In genomic region chr3:139689122-139689521, GRCh38 we compare ENCODE assay signal across 20 cellular contexts. TPM values are rescaled to one million over a fixed set of nuclear protein-coding genes. Genes with fewer than 3 reads are reported as not detected.
DNase-seq lines count a peak whose midpoint lies in the region; ATAC-seq, FAIRE-seq and TF ChIP-seq lines count a peak whose summit lies in the region.
"Had no signal": no experiment of that assay in that cellular context is flagged by ENCODE, and none has a peak within 500 bp of the region (broad histone marks: within the 10 kb centered on the region; RNA-seq: fewer than 3 reads in every experiment).

No MANE protein-coding gene starts in this region.

- H3K4me3 ChIP-seq in left lung (no peak overlapping the region), MG63 (no peak overlapping the region), small intestine (ENCODE audit: low read depth in 1 of 2, low read length in 2 of 2) (no peak overlapping the region)
- H3K4me3 ChIP-seq: transverse colon had no signal

- H3K27ac ChIP-seq in left lung (no peak overlapping the region), small intestine (ENCODE audit: low read depth in 1 of 2, low read length in 1 of 2) (no peak overlapping the region)
- H3K27ac ChIP-seq: foreskin keratinocyte, transverse colon had no signal

- FAIRE-seq in small intestine (lab: Jason Lieb, UNC) = no peak
- FAIRE-seq: keratinocyte had no signal

- 59 to 73% (median 70%) methylated on average over 4 of the region's 4 CpGs for WGBS in small intestine, 3 donors

- H3K9me3 ChIP-seq in left lung (no peaks in the 10 kb centered on the region), MG63 (no peaks in the 10 kb centered on the region), small intestine (ENCODE audit: control insufficient read depth, low read depth) (no peaks in the 10 kb centered on the region)
- H3K9me3 ChIP-seq: transverse colon had no signal

- H3K4me1 ChIP-seq in left lung (no peaks in the 10 kb centered on the region), small intestine (ENCODE audit: control insufficient read depth in 2 of 2, insufficient read depth in 1 of 2, low read depth in 1 of 2, low read length in 1 of 2) (no peaks in the 10 kb centered on the region)
- H3K4me1 ChIP-seq: foreskin keratinocyte, transverse colon had no signal

- DNase-seq in DMS79 treated with DMSO at 0.1 percent for 48 hours (lab: John Stamatoyannopoulos, UW) (peak; percentile 92), NCI-H1105 treated with DMSO at 0.1 percent for 48 hours (lab: John Stamatoyannopoulos, UW) (peak; percentile 87), NCI-H69 (lab: John Stamatoyannopoulos, UW) (peak; percentile 75), left kidney (ENCODE audit: low read depth, low spot score) (peak; percentile 40), left lung (no peak), T-helper 2 cell (no peak), MG63 (no peak), small intestine (no peak)
- DNase-seq: activated CD4-positive, alpha-beta T cell treated with anti-CD3 and anti-CD28 coated beads for 48 hours; CD4-positive, alpha-beta T cell; cortex of kidney; EL; foreskin keratinocyte; natural killer cell; posterior cingulate gyrus; RPMI8226; stimulated activated CD4-positive, alpha-beta T cell treated with anti-CD3 and anti-CD28 coated beads, Interleukin-2, amount 100 ng/mL, for 48 hours; stimulated activated naive CD8-positive, alpha-beta T cell treated with anti-CD3 and anti-CD28 coated beads, Interleukin-15, amount 100 ng/mL, for 72 hours; transverse colon had no signal

- intact Hi-C loops in left lung (cut with DNase I) = no loop called here

- no peaks in the 10 kb centered on the region for H3K36me3 ChIP-seq in left lung
- H3K36me3 ChIP-seq in MG63 = no peaks in the 10 kb centered on the region
- no peaks in the 10 kb centered on the region for H3K36me3 ChIP-seq in small intestine (ENCODE audit: control insufficient read depth in 2 of 2, insufficient read depth in 2 of 2, low read length in 2 of 2)
- H3K36me3 ChIP-seq: transverse colon had no signal

- H3K27me3 ChIP-seq in left lung = no peaks in the 10 kb centered on the region
- peaks cover 6% of the 10 kb centered on the region; the same call in 1 of the 2 replicates for H3K27me3 ChIP-seq in MG63
- H3K27me3 ChIP-seq in small intestine (ENCODE audit: control insufficient read depth in 2 of 2, insufficient read depth in 2 of 2, low read length in 2 of 2) = no peaks in the 10 kb centered on the region
- H3K27me3 ChIP-seq: transverse colon had no signal

- TF ChIP-seq CTCF in left lung (IDR thresholded peaks at IDR 0.05) = no peak

- ATAC-seq in left lung = no peak
- ATAC-seq: foreskin keratinocyte; natural killer cell; stimulated activated naive CD8-positive, alpha-beta T cell treated with anti-CD3 and anti-CD28 coated beads, Interleukin-15, amount 100 ng/mL, for 72 hours had no signal

RNA-seq across cellular contexts. Expression of gene NMNAT3, which starts 11.3 kb away (rescaled TPM):
- 1 to 10 TPM; 3.2 to 4.5 TPM for total RNA-seq in left lung
- 0.37 and 1.6 TPM in 2 replicates for total RNA-seq in MG63 (2014; rRNA removed; shearing (Covaris generic); ENCODE audit: low replicate concordance)
- polyA plus RNA-seq in small intestine = 1 to 10 TPM; 2.5 to 9.9 (median 5.1) TPM

Comparison
In these comparisons a context has a peak if more than half of its experiments do, and no peak if none do; other contexts are left out.
1. DNase-seq: peak in DMS79 treated with DMSO at 0.1 percent for 48 hours (single experiment), NCI-H1105 treated with DMSO at 0.1 percent for 48 hours (single experiment), NCI-H69 (single experiment) and left kidney (single experiment); none in left lung (0 of 2), T-helper 2 cell (0 of 5), MG63 (single experiment) and small intestine (single experiment).